Comparison of ENCODE assay signal across 14 cellular contexts in the genomic region with DNA sequence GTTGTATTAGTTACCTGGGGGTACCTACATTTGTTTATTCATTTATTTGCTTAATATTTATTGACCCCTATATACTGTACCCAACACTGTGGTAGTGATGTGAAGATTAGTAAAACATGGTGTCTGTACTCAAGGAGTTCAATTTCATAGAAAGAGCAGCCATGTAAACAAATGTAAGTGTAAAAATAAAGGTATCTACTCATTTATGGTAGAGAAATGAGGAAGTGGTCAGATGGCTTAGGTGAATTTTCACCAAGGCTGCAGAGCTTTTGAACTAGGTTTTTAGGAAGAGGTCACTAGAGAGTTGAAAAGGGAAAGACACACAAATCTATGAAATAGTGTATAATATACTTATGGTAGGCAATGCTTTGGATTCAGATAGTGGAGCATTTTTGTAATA.
DNase-seq lines count a peak whose midpoint lies in the region; ATAC-seq lines count a peak whose summit lies in the region.
"Had no signal": no experiment of that assay in that cellular context is flagged by ENCODE, and none has a peak within 500 bp of the region (broad histone marks: within the 10 kb centered on the region; RNA-seq: fewer than 3 reads in every experiment).

No MANE protein-coding gene starts in this region.

- no peak overlapping the region for H3K4me3 Mint-ChIP-seq in activated naive CD4-positive, alpha-beta T cell treated with anti-CD3 and anti-CD28 coated beads, Interleukin-2, amount 10 ng/mL, durations not matched to agents 7 days and 5 days
- no peak overlapping the region for H3K4me3 Mint-ChIP-seq in stimulated activated memory B cell treated with anti-CD40 and anti-IgM and Interleukin-4, amounts not matched to agents 10 μg/mL and 1 μg/mL and 100 μg/mL, for 72 hours
- H3K4me3 Mint-ChIP-seq: neural crest cell had no signal

- ATAC-seq in HG02759 (IDR thresholded peaks at IDR 0.05; ENCODE audit: unreplicated experiment) (peak; percentile 86), HG03571 (IDR thresholded peaks at IDR 0.05; ENCODE audit: unreplicated experiment) (peak; percentile 82)
- ATAC-seq in stimulated activated memory B cell treated with anti-CD40 and anti-IgM and Interleukin-4, amounts not matched to agents 10 μg/mL and 1 μg/mL and 100 μg/mL, for 72 hours, result peak; percentile 84

- peak overlapping the region; percentile 53 for H3K27ac Mint-ChIP-seq in activated naive CD4-positive, alpha-beta T cell treated with anti-CD3 and anti-CD28 coated beads, Interleukin-2, amount 10 ng/mL, durations not matched to agents 7 days and 5 days
- H3K27ac Mint-ChIP-seq in stimulated activated memory B cell treated with anti-CD40 and anti-IgM and Interleukin-4, amounts not matched to agents 10 μg/mL and 1 μg/mL and 100 μg/mL, for 72 hours, result peak overlapping the region; percentile 28

- CTCF ChIA-PET in activated naive CD4-positive, alpha-beta T cell treated with anti-CD3 and anti-CD28 coated beads, Interleukin-2, amount 10 ng/mL, durations not matched to agents 7 days and 5 days (lab: Charles Lee), result interaction anchor here (1.2 to 2.0 kb wide), 2 partner anchors 9 to 31 kb away, joined by 5 to 6 read pairs; no protein-coding TSS in a partner anchor

- no peaks in the 10 kb centered on the region for H3K27me3 Mint-ChIP-seq in activated naive CD4-positive, alpha-beta T cell treated with anti-CD3 and anti-CD28 coated beads, Interleukin-2, amount 10 ng/mL, durations not matched to agents 7 days and 5 days
- no peaks in the 10 kb centered on the region for H3K27me3 Mint-ChIP-seq in stimulated activated memory B cell treated with anti-CD40 and anti-IgM and Interleukin-4, amounts not matched to agents 10 μg/mL and 1 μg/mL and 100 μg/mL, for 72 hours

- H3K4me1 Mint-ChIP-seq in activated naive CD4-positive, alpha-beta T cell treated with anti-CD3 and anti-CD28 coated beads, Interleukin-2, amount 10 ng/mL, durations not matched to agents 7 days and 5 days, result peaks cover 8% of the 10 kb centered on the region
- peaks cover 10% of the 10 kb centered on the region for H3K4me1 Mint-ChIP-seq in stimulated activated memory B cell treated with anti-CD40 and anti-IgM and Interleukin-4, amounts not matched to agents 10 μg/mL and 1 μg/mL and 100 μg/mL, for 72 hours
- H3K4me1 Mint-ChIP-seq: neural crest cell had no signal

- H3K9me3 Mint-ChIP-seq in activated naive CD4-positive, alpha-beta T cell treated with anti-CD3 and anti-CD28 coated beads, Interleukin-2, amount 10 ng/mL, durations not matched to agents 7 days and 5 days, result no peaks in the 10 kb centered on the region
- no peaks in the 10 kb centered on the region for H3K9me3 Mint-ChIP-seq in stimulated activated memory B cell treated with anti-CD40 and anti-IgM and Interleukin-4, amounts not matched to agents 10 μg/mL and 1 μg/mL and 100 μg/mL, for 72 hours
- H3K9me3 Mint-ChIP-seq: neural crest cell had no signal

- no peak for DNase-seq in activated naive CD4-positive, alpha-beta T cell treated with anti-CD3 and anti-CD28 coated beads, Interleukin-2, amount 10 ng/mL, durations not matched to agents 7 days and 5 days
- DNase-seq in activated naive CD4-positive, alpha-beta T cell treated with Interleukin-2 at 50 U/mL for 16 hours, result no peak
- no peak for DNase-seq in hippocampal formation (lab: John Stamatoyannopoulos, UW)
- no peak for DNase-seq in NCI-H146 (lab: John Stamatoyannopoulos, UW)
- DNase-seq in NCI-H1092 (lab: John Stamatoyannopoulos, UW), result no peak
- DNase-seq: activated CD4-positive, CD25-positive, alpha-beta regulatory T cell; amniotic stem cell; GDM1; islet precursor cell; stimulated activated CD4-positive, alpha-beta T cell treated with anti-CD3 and anti-CD28 coated beads, Interleukin-4, amount 100 ng/mL, for 24 hours had no signal

- H3K36me3 Mint-ChIP-seq in activated naive CD4-positive, alpha-beta T cell treated with anti-CD3 and anti-CD28 coated beads, Interleukin-2, amount 10 ng/mL, durations not matched to agents 7 days and 5 days, result peaks cover 42% of the 10 kb centered on the region
- H3K36me3 Mint-ChIP-seq in stimulated activated memory B cell treated with anti-CD40 and anti-IgM and Interleukin-4, amounts not matched to agents 10 μg/mL and 1 μg/mL and 100 μg/mL, for 72 hours, result peaks cover 43% of the 10 kb centered on the region
